Comparison of ENCODE assay signal across 8 cellular contexts in the genomic region with DNA sequence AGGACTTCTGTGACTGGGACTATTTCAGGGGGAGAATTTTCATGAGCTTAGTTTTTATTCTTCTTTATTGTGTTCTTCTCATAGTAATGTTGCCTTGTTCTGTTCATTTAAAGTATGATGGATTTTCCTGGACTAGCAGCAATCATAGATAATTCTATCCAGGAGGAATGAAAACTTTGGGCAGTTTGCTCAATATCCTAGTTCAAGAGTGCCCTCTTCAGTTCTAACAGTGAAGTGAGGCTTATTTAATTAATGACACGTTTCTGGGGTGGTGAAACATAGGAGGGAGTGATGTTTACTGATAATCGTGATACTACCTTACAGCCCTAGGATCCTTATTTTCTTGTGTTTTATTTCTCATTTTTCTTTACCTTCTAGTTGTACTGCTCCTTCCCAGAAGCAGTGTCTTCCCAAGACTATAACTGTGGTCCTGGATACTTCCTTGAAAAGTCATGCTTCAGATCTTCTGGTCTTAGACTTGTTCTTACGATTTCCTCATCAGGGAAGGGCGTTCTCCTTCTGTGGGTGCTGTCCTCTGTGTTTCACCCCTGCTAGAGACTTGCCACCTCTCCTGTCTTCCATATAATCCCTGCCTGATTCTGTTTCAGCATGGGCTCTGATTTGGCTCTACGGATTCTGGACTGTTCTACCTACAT. TPM values are rescaled to one million over a fixed set of nuclear protein-coding genes. Genes with fewer than 3 reads are reported as not detected.
A peak's percentile ranks its signal among the peaks of the same experiment; 100 is the strongest.
DNase-seq lines count a peak whose midpoint lies in the region; ATAC-seq and TF ChIP-seq lines count a peak whose summit lies in the region.

No MANE protein-coding gene starts in this region.

- no peaks in the 10 kb centered on the region for H4K20me1 ChIP-seq in OCI-LY7 (ENCODE audit: insufficient read depth, low read length)

- no peaks in the 10 kb centered on the region for H3K79me2 ChIP-seq in OCI-LY7 (ENCODE audit: insufficient read depth, low read depth, low read length)

- no peak overlapping the region for H3K27ac Mint-ChIP-seq in neural crest cell (ENCODE audit: unreplicated experiment)
- H3K27ac Mint-ChIP-seq in activated CD4-positive, alpha-beta memory T cell treated with anti-CD3 and anti-CD28 coated beads for 36 hours: no peak overlapping the region

- intact Hi-C loops in OCI-LY7 (cut with micrococcal nuclease; ENCODE audit: unreplicated experiment): loop anchor here (5.0 kb wide), 2 partner anchors 206 to 456 kb away; a partner anchor contains a TSS
- intact Hi-C loops in activated CD4-positive, alpha-beta memory T cell treated with anti-CD3 and anti-CD28 coated beads for 36 hours (cut with micrococcal nuclease): loop anchor here (1.0 to 2.0 kb wide), 2 partner anchors 69 to 205 kb away; no protein-coding TSS in a partner anchor

- ATAC-seq in esophagus mucosa (peak; percentile 54), HG02759 (IDR thresholded peaks at IDR 0.05; ENCODE audit: unreplicated experiment) (no peak)

- H3K9me3 ChIP-seq in OCI-LY7 (ENCODE audit: low read length): no peaks in the 10 kb centered on the region

- no peak overlapping the region for H3K27ac ChIP-seq in OCI-LY7 (ENCODE audit: low read depth, low read length, poor library complexity, severe bottlenecking)

- in situ Hi-C loops in Caki2 (cut with HindIII; ENCODE audit: low pct_unique_long_range_greater_than_20kb, low sequenced_read_pairs): no loop called here

- H3K4me3 ChIP-seq in HFF-Myc (replicated peaks; ENCODE audit: low read depth, low read length) (no peak overlapping the region), OCI-LY7 (ENCODE audit: low read depth, low read length, poor library complexity, severe bottlenecking) (no peak overlapping the region)

- H3K4me2 ChIP-seq in OCI-LY7 (ENCODE audit: low read length): no peak overlapping the region

- no TSS peak for BruUV-seq in OCI-LY7 (replicated peaks; lab: Mats Ljungman, UMichigan)

- no peak overlapping the region for H3K4me3 Mint-ChIP-seq in neural crest cell
- H3K4me3 Mint-ChIP-seq in activated CD4-positive, alpha-beta memory T cell treated with anti-CD3 and anti-CD28 coated beads for 36 hours: no peak overlapping the region

- H3K9me3 Mint-ChIP-seq in neural crest cell: peaks cover 14% of the 10 kb centered on the region
- H3K9me3 Mint-ChIP-seq in activated CD4-positive, alpha-beta memory T cell treated with anti-CD3 and anti-CD28 coated beads for 36 hours: no peaks in the 10 kb centered on the region

- no peaks in the 10 kb centered on the region for H3K4me1 ChIP-seq in OCI-LY7 (ENCODE audit: insufficient read depth, low read length, poor library complexity, severe bottlenecking)

- no peaks in the 10 kb centered on the region for H3K27me3 Mint-ChIP-seq in neural crest cell (ENCODE audit: low read depth)
- H3K27me3 Mint-ChIP-seq in activated CD4-positive, alpha-beta memory T cell treated with anti-CD3 and anti-CD28 coated beads for 36 hours: peaks cover 5% of the 10 kb centered on the region

- TF ChIP-seq CTCF in HFF-Myc (IDR thresholded peaks at IDR 0.05; ENCODE audit: low read depth, low read length, missing control alignments) (peak; percentile 34), OCI-LY7 (conservative IDR thresholded peaks at IDR 0.05; ENCODE audit: low read length) (peak; percentile 79), neural crest cell (conservative IDR thresholded peaks at IDR 0.05) (peak; percentile 76)

- CTCF ChIA-PET in OCI-LY7 (lab: Charles Lee; ENCODE audit: unreplicated experiment): no interaction called here
- CTCF ChIA-PET in activated CD4-positive, alpha-beta memory T cell treated with anti-CD3 and anti-CD28 coated beads for 36 hours (lab: Charles Lee): interaction anchor here (1.0 to 2.6 kb wide), 2 partner anchors 204 to 456 kb away, joined by 5 to 21 read pairs; no protein-coding TSS in a partner anchor

- DNase-seq in Caki2 (ENCODE audit: low read depth): peak; percentile 30
- no peak for DNase-seq in HFF-Myc (ENCODE audit: extremely low read depth, low read depth)
- peak; percentile 23 for DNase-seq in OCI-LY7 (ENCODE audit: low spot score)
- DNase-seq in neural crest cell (ENCODE audit: low read depth, low spot score): no peak
- no peak for DNase-seq in activated CD4-positive, alpha-beta memory T cell treated with anti-CD3 and anti-CD28 coated beads for 36 hours
- DNase-seq in amygdala (lab: John Stamatoyannopoulos, UW): no peak

- H3K4me1 Mint-ChIP-seq in neural crest cell: peaks cover 11% of the 10 kb centered on the region
- H3K4me1 Mint-ChIP-seq in activated CD4-positive, alpha-beta memory T cell treated with anti-CD3 and anti-CD28 coated beads for 36 hours (ENCODE audit: low read depth): no peaks in the 10 kb centered on the region

- H2AFZ ChIP-seq in OCI-LY7 (ENCODE audit: low read length): no peak overlapping the region

- no peaks in the 10 kb centered on the region for H3K9me2 ChIP-seq in OCI-LY7 (ENCODE audit: insufficient read depth, low read length)

- no peaks in the 10 kb centered on the region for H3K36me3 ChIP-seq in OCI-LY7 (ENCODE audit: insufficient read depth, low read length)

- peaks cover 3% of the 10 kb centered on the region for H3K36me3 Mint-ChIP-seq in neural crest cell (ENCODE audit: low read depth)
- H3K36me3 Mint-ChIP-seq in activated CD4-positive, alpha-beta memory T cell treated with anti-CD3 and anti-CD28 coated beads for 36 hours: no peaks in the 10 kb centered on the region

- POLR2A ChIA-PET in OCI-LY7 (lab: Charles Lee): no interaction called here
- POLR2A ChIA-PET in activated CD4-positive, alpha-beta memory T cell treated with anti-CD3 and anti-CD28 coated beads for 36 hours (lab: Charles Lee): no interaction called here

RNA-seq across cellular contexts. Expression of a gene that starts 57.4 kb away (rescaled TPM):
- not detected in 2 replicates for total RNA-seq in Caki2 (2014; rRNA removed; shearing (Covaris generic); ENCODE audit: low replicate concordance)
- not detected in 2 replicates for total RNA-seq in OCI-LY7 (2014; rRNA removed; shearing (Covaris generic))
- total RNA-seq in OCI-LY7 (2022): not detected in 2 replicates
- not detected for total RNA-seq in esophagus mucosa
- total RNA-seq in neural crest cell: 0.37 and 0.82 TPM in 2 replicates
- total RNA-seq in activated CD4-positive, alpha-beta memory T cell treated with anti-CD3 and anti-CD28 coated beads for 36 hours: not detected

Comparison
In these comparisons a context has a peak if more than half of its experiments do, and no peak if none do; other contexts are left out.
1. DNase-seq: peak in Caki2 (single experiment) and OCI-LY7 (single experiment); none in HFF-Myc (single experiment), neural crest cell (single experiment), activated CD4-positive, alpha-beta memory T cell treated with anti-CD3 and anti-CD28 coated beads for 36 hours (single experiment) and amygdala (0 of 56).
2. Peak in every context shown above with its lines, with median percentiles within 50 percentile points of each other: CTCF ChIP-seq.